ENCODE assay signal across 14 cellular contexts in the genomic region with DNA sequence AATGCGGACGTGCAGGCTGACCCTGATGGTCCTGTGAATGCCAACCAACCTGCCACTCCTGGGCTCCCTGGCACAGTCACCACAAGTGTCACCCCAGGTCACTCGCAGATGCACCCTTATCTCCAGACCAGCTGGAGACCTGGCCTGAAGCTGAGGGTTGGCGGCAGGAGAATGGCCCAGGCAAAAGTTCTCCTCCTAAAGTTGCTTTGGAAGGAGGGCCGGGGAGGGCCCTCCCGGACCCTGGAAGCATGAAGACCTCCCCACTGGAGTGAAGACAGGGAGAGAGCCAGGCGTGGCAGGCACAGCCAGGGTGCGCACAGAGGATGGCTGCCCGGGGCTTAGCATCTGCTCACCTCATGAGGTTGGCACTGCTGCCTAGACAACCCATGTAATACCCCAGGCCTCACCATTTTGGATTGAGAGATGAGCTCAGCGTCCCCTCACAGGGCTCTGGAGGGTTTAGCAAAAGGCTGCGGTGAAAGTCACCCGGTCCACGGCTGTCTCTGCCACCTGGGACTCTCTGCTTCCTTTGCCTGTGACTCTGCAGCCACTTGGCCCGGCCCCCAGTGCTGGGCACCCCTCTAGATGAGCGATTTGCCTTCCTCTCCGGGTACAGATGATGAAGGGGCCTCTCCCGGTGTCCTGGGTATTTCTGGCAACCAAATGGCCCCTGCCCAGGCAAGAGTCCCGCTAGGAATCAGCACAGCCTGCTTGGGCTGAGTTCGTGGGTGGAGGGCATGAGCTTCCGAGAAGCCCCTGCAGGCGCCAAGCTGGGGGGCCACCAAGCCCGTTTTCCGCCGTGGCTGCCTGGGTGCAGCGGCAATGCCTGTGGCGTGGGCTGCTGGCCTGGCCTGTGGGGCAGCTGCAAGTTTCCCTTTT. TPM values are rescaled to one million over a fixed set of nuclear protein-coding genes. Genes with fewer than 3 reads are reported as not detected.
A peak's percentile ranks its signal among the peaks of the same experiment; 100 is the strongest.
DNase-seq lines count a peak whose midpoint lies in the region; ATAC-seq and TF ChIP-seq lines count a peak whose summit lies in the region.
"Had no signal": no experiment of that assay in that cellular context is flagged by ENCODE, and none has a peak within 500 bp of the region (broad histone marks: within the 10 kb centered on the region; RNA-seq: fewer than 3 reads in every experiment).

No MANE protein-coding gene starts in this region.

- H3K79me2 ChIP-seq in H9 (ENCODE audit: insufficient read depth, low read length) (no peaks in the 10 kb centered on the region), mesendoderm (ENCODE audit: control insufficient read depth, insufficient read depth, low read length) (no peaks in the 10 kb centered on the region)

- H3T11ph ChIP-seq in H9 (ENCODE audit: low read length), result no peak overlapping the region

- H3K27ac ChIP-seq in SK-N-MC (0 out of 2 replicates have a peak overlapping the region, but pooled peaks have one; percentile 7), esophagus muscularis mucosa (replicated peaks in 1 of 4) (no peak overlapping the region), thoracic aorta (peak overlapping the region in 1 of 2 donors; percentile 17), H9 (ENCODE audit: insufficient read length, low read depth, low read length) (no peak overlapping the region), mesendoderm (ENCODE audit: low read depth, low read length) (no peak overlapping the region)

- DNase-seq in GM10248 (ENCODE audit: extremely low spot score) (peak; percentile 11), SK-N-MC (ENCODE audit: low read depth, low spot score) (no peak), esophagus muscularis mucosa (ENCODE audit: extremely low spot score) (peak; percentile 88), thoracic aorta (ENCODE audit: low spot score) (no peak), H9 (no peak), mesendoderm (no peak)
- no peak for DNase-seq in activated naive CD8-positive, alpha-beta T cell treated with anti-CD3 and anti-CD28 coated beads, Interleukin-2, amount 50 U/mL, for 24 hours
- DNase-seq: CD8-positive, alpha-beta T cell; MG63; NCI-H1092 treated with DMSO at 0.1 percent for 48 hours; NCI-H1694; NCI-H345; NCI-H526 treated with DMSO at 0.1 percent for 48 hours had no signal

- POLR2A ChIA-PET in GM10248 (lab: Yijun Ruan, JAX), result no interaction called here

- H2BK12ac ChIP-seq in H9 (ENCODE audit: insufficient read length, low read depth, low read length), result no peak overlapping the region

- intact Hi-C loops in esophagus muscularis mucosa (cut with DNase I), result no loop called here

- H3K56ac ChIP-seq in H9 (ENCODE audit: insufficient read length, low read depth, low read length) (no peak overlapping the region), mesendoderm (ENCODE audit: low read length) (no peak overlapping the region)

- no peak overlapping the region for H3K4me3 ChIP-seq in SK-N-MC
- no peak overlapping the region for H3K4me3 ChIP-seq in esophagus muscularis mucosa
- peak overlapping the region; percentile 9 for H3K4me3 ChIP-seq in thoracic aorta
- H3K4me3 ChIP-seq in mesendoderm (ENCODE audit: low read length), result no peak overlapping the region
- H3K4me3 ChIP-seq: MG63 had no signal

- H3K36me3 ChIP-seq in SK-N-MC (ENCODE audit: insufficient read depth, low read length), result no peaks in the 10 kb centered on the region
- no peaks in the 10 kb centered on the region for H3K36me3 ChIP-seq in esophagus muscularis mucosa
- no peaks in the 10 kb centered on the region for H3K36me3 ChIP-seq in thoracic aorta
- no peaks in the 10 kb centered on the region for H3K36me3 ChIP-seq in mesendoderm (ENCODE audit: control insufficient read depth, insufficient read depth, low read length)
- H3K36me3 ChIP-seq: MG63 had no signal

- H2BK15ac ChIP-seq in H9 (ENCODE audit: low read depth, low read length), result no peak overlapping the region
- no peak overlapping the region for H2BK15ac ChIP-seq in mesendoderm (replicated peaks; ENCODE audit: low read depth)

- CTCF ChIA-PET in GM10248 (lab: Yijun Ruan, JAX), result interaction anchor here (1.2 kb wide), 1 partner anchor 13 kb away, joined by 3 read pairs; no protein-coding TSS in a partner anchor

- H3K4me2 ChIP-seq in H9 (ENCODE audit: insufficient read depth, insufficient read length, low read length) (no peak overlapping the region), mesendoderm (ENCODE audit: low read length) (no peak overlapping the region)

- TF ChIP-seq CTCF in GM10248 (IDR thresholded peaks at IDR 0.05; ENCODE audit: control extremely low read depth, extremely low read depth, low read depth, missing control alignments), result no peak
- no peak for TF ChIP-seq CTCF in esophagus muscularis mucosa (IDR thresholded peaks at IDR 0.05)
- TF ChIP-seq CTCF in thoracic aorta (IDR thresholded peaks at IDR 0.05), result no peak
- TF ChIP-seq CTCF in H9 (conservative IDR thresholded peaks at IDR 0.05), result no peak

- no peak overlapping the region for H3K14ac ChIP-seq in H9 (ENCODE audit: insufficient read depth, low read length)

- H2BK120ac ChIP-seq in H9 (ENCODE audit: low read depth, low read length, poor library complexity, severe bottlenecking) (no peak overlapping the region), mesendoderm (ENCODE audit: low read depth, low read length) (no peak overlapping the region)

- H2BK5ac ChIP-seq in H9 (ENCODE audit: insufficient read length, low read length), result no peak overlapping the region
- H2BK5ac ChIP-seq in mesendoderm (ENCODE audit: low read length), result no peak overlapping the region

- no peak overlapping the region; a peak in 1 of 7 replicates for H3K27ac Mint-ChIP-seq in H9
- no peak overlapping the region for H3K27ac Mint-ChIP-seq in activated naive CD8-positive, alpha-beta T cell treated with anti-CD3 and anti-CD28 coated beads, Interleukin-2, amount 50 U/mL, for 24 hours
- H3K27ac Mint-ChIP-seq: B cell; CD8-positive, alpha-beta T cell had no signal

- H2BK20ac ChIP-seq in H9 (ENCODE audit: low read depth, low read length, poor library complexity, severe bottlenecking), result no peak overlapping the region

- no peaks in the 10 kb centered on the region for H4K20me1 ChIP-seq in H9 (ENCODE audit: control insufficient read depth, insufficient read depth, insufficient read length)

- no peak overlapping the region for H2AFZ ChIP-seq in H9 (ENCODE audit: low read length)

- no peak overlapping the region for H4K8ac ChIP-seq in H9 (replicated peaks; ENCODE audit: insufficient read length, low read depth, low read length)
- H4K8ac ChIP-seq in mesendoderm (ENCODE audit: low read depth, low read length), result no peak overlapping the region

- no peak overlapping the region for H4K91ac ChIP-seq in H9 (ENCODE audit: insufficient read length, low read depth, low read length)

- H3K4me1 ChIP-seq in esophagus muscularis mucosa, result peaks cover 8 to 21% (median 14%) of the 10 kb centered on the region in 4 donors
- peaks cover 10 to 41% of the 10 kb centered on the region in 2 donors for H3K4me1 ChIP-seq in thoracic aorta (ENCODE audit: control insufficient read depth in 1 of 2, low read depth in 2 of 2)
- H3K4me1 ChIP-seq in H9 (ENCODE audit: insufficient read depth, low read length), result no peaks in the 10 kb centered on the region; the same call in 1 of the 2 replicates
- no peaks in the 10 kb centered on the region for H3K4me1 ChIP-seq in mesendoderm (ENCODE audit: control insufficient read depth, low read depth, low read length)

- H4K5ac ChIP-seq in H9 (ENCODE audit: insufficient read length, low read depth, low read length) (no peak overlapping the region), mesendoderm (ENCODE audit: low read length) (no peak overlapping the region)

- H3K27me3 Mint-ChIP-seq in H9 (ENCODE audit: low read depth), result peaks cover 11% of the 10 kb centered on the region
- H3K27me3 Mint-ChIP-seq in activated naive CD8-positive, alpha-beta T cell treated with anti-CD3 and anti-CD28 coated beads, Interleukin-2, amount 50 U/mL, for 24 hours, result peaks cover 4% of the 10 kb centered on the region

- 78% methylated on average over 23 of the region's 26 CpGs for WGBS in esophagus muscularis mucosa
- no CpG with 5 or more reads among the region's 26 CpGs for WGBS in H9 (ENCODE audit: extremely low coverage, insufficient read length, low lambda C conversion rate)
- no CpG with 5 or more reads among the region's 26 CpGs for WGBS in mesendoderm (ENCODE audit: extremely low coverage, insufficient coverage, low lambda C conversion rate)

- H3K4me3 Mint-ChIP-seq in H9, result no peak overlapping the region
- H3K4me3 Mint-ChIP-seq in activated naive CD8-positive, alpha-beta T cell treated with anti-CD3 and anti-CD28 coated beads, Interleukin-2, amount 50 U/mL, for 24 hours, result no peak overlapping the region
- H3K4me3 Mint-ChIP-seq: B cell; CD8-positive, alpha-beta T cell had no signal

- no peak overlapping the region for H2AK5ac ChIP-seq in H9 (ENCODE audit: insufficient read length, low read length)
- no peak overlapping the region for H2AK5ac ChIP-seq in mesendoderm (ENCODE audit: low read length)

- H3K4ac ChIP-seq in H9 (ENCODE audit: low read depth, low read length) (no peak overlapping the region), mesendoderm (ENCODE audit: low read depth, low read length) (no peak overlapping the region)

- H3K23ac ChIP-seq in H9 (ENCODE audit: insufficient read length, low read depth, low read length), result no peak overlapping the region
- H3K23ac ChIP-seq in mesendoderm (ENCODE audit: low read length), result no peak overlapping the region

- no peaks in the 10 kb centered on the region for H3K9me3 Mint-ChIP-seq in H9
- no peaks in the 10 kb centered on the region for H3K9me3 Mint-ChIP-seq in activated naive CD8-positive, alpha-beta T cell treated with anti-CD3 and anti-CD28 coated beads, Interleukin-2, amount 50 U/mL, for 24 hours
- H3K9me3 Mint-ChIP-seq: CD8-positive, alpha-beta T cell had no signal

- peaks cover 0 to 14% (median 0%) of the 10 kb centered on the region in 4 donors for H3K27me3 ChIP-seq in esophagus muscularis mucosa
- no peaks in the 10 kb centered on the region for H3K27me3 ChIP-seq in thoracic aorta (replicated peaks; ENCODE audit: insufficient read depth)
- no peaks in the 10 kb centered on the region for H3K27me3 ChIP-seq in H9 (ENCODE audit: insufficient read depth, low read length)
- H3K27me3 ChIP-seq in mesendoderm (ENCODE audit: insufficient read depth, low read length, poor library complexity), result no peaks in the 10 kb centered on the region
- H3K27me3 ChIP-seq: MG63 had no signal

- H3K18ac ChIP-seq in H9 (ENCODE audit: insufficient read length, low read depth, low read length) (no peak overlapping the region), mesendoderm (ENCODE audit: low read length) (no peak overlapping the region)

- H3K9me3 ChIP-seq in SK-N-MC (ENCODE audit: low read depth, low read length) (no peaks in the 10 kb centered on the region), esophagus muscularis mucosa (no peaks in the 10 kb centered on the region), thoracic aorta (no peaks in the 10 kb centered on the region), H9 (ENCODE audit: control insufficient read depth, low read depth, low read length) (no peaks in the 10 kb centered on the region)
- H3K9me3 ChIP-seq: MG63 had no signal

- peaks cover 20 to 37% of the 10 kb centered on the region in 2 experiments for H3K4me1 Mint-ChIP-seq in H9
- H3K4me1 Mint-ChIP-seq in activated naive CD8-positive, alpha-beta T cell treated with anti-CD3 and anti-CD28 coated beads, Interleukin-2, amount 50 U/mL, for 24 hours, result no peaks in the 10 kb centered on the region
- H3K4me1 Mint-ChIP-seq: B cell had no signal

- TF ChIP-seq EP300 in esophagus muscularis mucosa (IDR thresholded peaks at IDR 0.05), result no peak

- no peak overlapping the region for H3K9ac ChIP-seq in SK-N-MC (ENCODE audit: insufficient read length)
- H3K9ac ChIP-seq in H9 (ENCODE audit: extremely low read depth, insufficient read length, low read length), result no peak overlapping the region
- no peak overlapping the region for H3K9ac ChIP-seq in mesendoderm (ENCODE audit: low read length)

- ATAC-seq in thoracic aorta (ENCODE audit: insufficient number of reproducible peaks, low FRiP score, low read depth), result no peak
- ATAC-seq in activated naive CD8-positive, alpha-beta T cell treated with anti-CD3 and anti-CD28 coated beads, Interleukin-2, amount 50 U/mL, for 24 hours, result no peak
- ATAC-seq: CD8-positive, alpha-beta T cell had no signal

- TF ChIP-seq POLR2A in esophagus muscularis mucosa (IDR thresholded peaks at IDR 0.05; ENCODE audit: low read depth), result no peak

- no peaks in the 10 kb centered on the region for H3K79me1 ChIP-seq in H9 (ENCODE audit: insufficient read depth, low read depth, low read length, poor library complexity, severe bottlenecking)
- H3K79me1 ChIP-seq in mesendoderm (ENCODE audit: low read length), result no peaks in the 10 kb centered on the region

- no peaks in the 10 kb centered on the region for H3K23me2 ChIP-seq in H9 (ENCODE audit: insufficient read length, low read depth, low read length, poor library complexity, severe bottlenecking)

- peaks cover 0 to 1% (median 0%) of the 10 kb centered on the region in 3 experiments; a peak in 1 of 7 replicates for H3K36me3 Mint-ChIP-seq in H9 (ENCODE audit: insufficient read depth in 1 of 3, low read depth in 3 of 3)
- H3K36me3 Mint-ChIP-seq in activated naive CD8-positive, alpha-beta T cell treated with anti-CD3 and anti-CD28 coated beads, Interleukin-2, amount 50 U/mL, for 24 hours (ENCODE audit: low read depth), result no peaks in the 10 kb centered on the region
- H3K36me3 Mint-ChIP-seq: CD8-positive, alpha-beta T cell had no signal

RNA-seq across cellular contexts. Expression of a gene that starts 48.3 kb away (rescaled TPM):
- total RNA-seq in esophagus muscularis mucosa, result 10 to 100 TPM in 3 of 4 donors, 1 to 10 TPM in 1; 4.2 to 55.4 (median 20.6) TPM
- 100 to 1,000 TPM in 1 of 2 donors, 10 to 100 TPM in 1; 47.7 to 147 TPM for total RNA-seq in thoracic aorta
- 17.7 and 17.8 TPM in 2 replicates for total RNA-seq in H9 (2021)
- 6.2 TPM for polyA plus RNA-seq in mesendoderm (2013, experiment 1 of 2)
- polyA plus RNA-seq in mesendoderm (2013, experiment 2 of 2), result 5.7 TPM
- total RNA-seq: B cell had no signal

RNA-seq across cellular contexts. Expression of a gene that starts 57.3 kb away (rescaled TPM):
- total RNA-seq in esophagus muscularis mucosa (10 to 100 TPM in 1 of 4 donors, 1 to 10 TPM in 3; 1.7 to 16.7 (median 5.7) TPM), thoracic aorta (10 to 100 TPM; 13.1 to 30.3 TPM), H9 (2021) (2.4 and 3.4 TPM in 2 replicates)
- polyA plus RNA-seq in mesendoderm (2013, experiment 1 of 2), result 0.52 TPM
- polyA plus RNA-seq in mesendoderm (2013, experiment 2 of 2), result 0.45 TPM
- total RNA-seq: B cell had no signal

Comparison
In these comparisons a context has a peak if more than half of its experiments do, and no peak if none do; other contexts are left out.
1. DNase-seq: peak in GM10248 (single experiment) and esophagus muscularis mucosa (single experiment); none in SK-N-MC (single experiment), thoracic aorta (single experiment), H9 (single experiment), activated naive CD8-positive, alpha-beta T cell treated with anti-CD3 and anti-CD28 coated beads, Interleukin-2, amount 50 U/mL, for 24 hours (single experiment) and mesendoderm (single experiment).